In the genomic region with DNA sequence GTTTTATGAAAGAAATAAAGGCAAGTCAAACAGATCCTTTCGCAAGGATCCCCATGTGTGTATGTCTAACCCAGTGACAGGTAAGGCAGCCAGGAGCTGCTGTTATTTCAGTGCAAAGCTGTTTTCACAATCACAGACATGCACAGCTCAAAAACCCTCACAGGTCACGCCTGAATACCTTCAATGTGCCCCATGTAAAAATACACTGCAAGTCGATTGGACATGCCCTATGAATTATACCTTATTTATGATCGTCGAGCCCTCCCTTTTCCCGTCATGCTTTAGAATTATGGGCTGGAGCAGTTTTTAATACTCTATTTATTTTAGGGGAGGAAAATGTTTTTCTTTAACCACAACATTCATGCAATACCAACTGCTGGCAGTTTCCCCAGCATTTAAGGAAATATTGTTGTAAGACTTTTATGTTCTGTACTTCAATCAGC, we compare ENCODE assay signal across 18 cellular contexts.
DNase-seq lines count a peak whose midpoint lies in the region; ATAC-seq and TF ChIP-seq lines count a peak whose summit lies in the region.
"Had no signal": no experiment of that assay in that cellular context is flagged by ENCODE, and none has a peak within 500 bp of the region (broad histone marks: within the 10 kb centered on the region; RNA-seq: fewer than 3 reads in every experiment).

No MANE protein-coding gene starts in this region.

- H3K4me1 ChIP-seq in foreskin keratinocyte = no peaks in the 10 kb centered on the region
- peaks cover 0 to 17% (median 0%) of the 10 kb centered on the region in 4 donors for H3K4me1 ChIP-seq in tibial nerve

- peaks cover 36% of the 10 kb centered on the region for H3K27me3 Mint-ChIP-seq in nephron (ENCODE audit: low read depth)
- H3K27me3 Mint-ChIP-seq: activated naive CD8-positive, alpha-beta T cell treated with anti-CD3 and anti-CD28 coated beads, Interleukin-2, amount 50 U/mL, for 24 hours had no signal

- no peaks in the 10 kb centered on the region for H3K27me3 ChIP-seq in foreskin keratinocyte
- H3K27me3 ChIP-seq in tibial nerve = no peaks in the 10 kb centered on the region

- TF ChIP-seq EP300 in tibial nerve (IDR thresholded peaks at IDR 0.05) = no peak

- H3K36me3 Mint-ChIP-seq in nephron (ENCODE audit: low read depth) = peaks cover 11% of the 10 kb centered on the region

- H3K27ac ChIP-seq in foreskin keratinocyte = no peak overlapping the region
- H3K27ac ChIP-seq in tibial nerve = no peak overlapping the region
- H3K27ac ChIP-seq: RWPE1 had no signal

- H3K9me3 Mint-ChIP-seq in nephron = peaks cover 13% of the 10 kb centered on the region

- DNase-seq in DMS153 treated with DMSO at 0.1 percent for 48 hours (lab: John Stamatoyannopoulos, UW; ENCODE audit: unreplicated experiment) = peak; percentile 29
- peak; percentile 45 for DNase-seq in NCI-H526 treated with DMSO at 0.1 percent for 48 hours (lab: John Stamatoyannopoulos, UW)
- peak; percentile 0 for DNase-seq in epithelial cell of esophagus (ENCODE audit: low read depth)
- no peak for DNase-seq in foreskin keratinocyte
- no peak for DNase-seq in T-helper 9 cell
- DNase-seq in tibial nerve (ENCODE audit: low spot score in 2 of 2) = no peak
- DNase-seq: activated naive CD8-positive, alpha-beta T cell treated with anti-CD3 and anti-CD28 coated beads, Interleukin-2, amount 50 U/mL, for 24 hours; IMR-90; NCI-H1048; NCI-H69; occipital lobe; T-helper 1 cell had no signal

- TF ChIP-seq CTCF in epithelial cell of esophagus (IDR thresholded peaks at IDR 0.05; ENCODE audit: insufficient read depth, low read depth, low read length, missing control alignments) (no peak), nephron (IDR thresholded peaks at IDR 0.05; ENCODE audit: unreplicated experiment in 3 of 3) (no peak), foreskin keratinocyte (conservative IDR thresholded peaks at IDR 0.05) (no peak), tibial nerve (IDR thresholded peaks at IDR 0.05) (no peak)

- H3K4me3 ChIP-seq in epithelial cell of esophagus (ENCODE audit: low read length) (no peak overlapping the region), tibial nerve (no peak overlapping the region)
- H3K4me3 ChIP-seq: coronary artery, GM23338 had no signal

- H3K36me3 ChIP-seq in tibial nerve = no peaks in the 10 kb centered on the region

- peak overlapping the region in 2 of 3 experiments; percentile 32 to 55 for H3K27ac Mint-ChIP-seq in nephron
- H3K27ac Mint-ChIP-seq: activated naive CD8-positive, alpha-beta T cell treated with anti-CD3 and anti-CD28 coated beads, Interleukin-2, amount 50 U/mL, for 24 hours; GM23338; memory B cell had no signal

- H3K4me3 Mint-ChIP-seq in nephron = peak overlapping the region; percentile 53 to 70 (median 64)
- H3K4me3 Mint-ChIP-seq: activated naive CD8-positive, alpha-beta T cell treated with anti-CD3 and anti-CD28 coated beads, Interleukin-2, amount 50 U/mL, for 24 hours; GM23338; memory B cell had no signal

- TF ChIP-seq POLR2A in tibial nerve (IDR thresholded peaks at IDR 0.05) = no peak

- H3K4me1 Mint-ChIP-seq in nephron = peaks cover 26% of the 10 kb centered on the region
- H3K4me1 Mint-ChIP-seq: activated naive CD8-positive, alpha-beta T cell treated with anti-CD3 and anti-CD28 coated beads, Interleukin-2, amount 50 U/mL, for 24 hours had no signal

- H3K9me3 ChIP-seq in tibial nerve = no peaks in the 10 kb centered on the region

- ATAC-seq in GM18868 (IDR thresholded peaks at IDR 0.05; ENCODE audit: unreplicated experiment) (no peak), foreskin keratinocyte (no peak)
- ATAC-seq: activated naive CD8-positive, alpha-beta T cell treated with anti-CD3 and anti-CD28 coated beads, Interleukin-2, amount 50 U/mL, for 24 hours; GM23338 had no signal

- WGBS in tibial nerve, 2 donors = 63 to 70% methylated on average over 6 of the region's 6 CpGs

Comparison
In these comparisons a context has a peak if more than half of its experiments do, and no peak if none do; other contexts are left out.
1. DNase-seq: peak in DMS153 treated with DMSO at 0.1 percent for 48 hours (single experiment), NCI-H526 treated with DMSO at 0.1 percent for 48 hours (single experiment) and epithelial cell of esophagus (single experiment); none in foreskin keratinocyte (0 of 2), T-helper 9 cell (single experiment) and tibial nerve (0 of 2).